In the genomic region with DNA sequence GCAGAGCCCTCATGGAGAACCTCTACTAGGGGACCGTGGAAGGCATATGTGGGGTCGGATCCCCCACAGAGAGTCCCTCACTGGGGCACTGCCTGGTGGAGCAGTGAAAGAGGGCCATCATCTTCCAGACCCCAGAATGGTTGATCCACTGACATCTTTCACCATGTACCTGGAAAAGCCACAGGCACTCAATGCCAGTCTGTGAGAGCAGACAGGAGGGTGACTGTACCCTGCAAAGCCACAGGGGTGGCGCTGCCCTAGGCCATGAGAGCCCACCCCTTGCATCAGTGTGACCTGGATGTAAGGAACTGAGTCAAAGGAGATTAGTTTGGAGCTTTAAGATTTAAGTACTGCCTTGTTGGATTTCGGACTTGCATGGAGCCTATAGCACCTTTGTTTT, we compare ENCODE assay signal across 35 cellular contexts.
"Had no signal": no experiment of that assay in that cellular context is flagged by ENCODE, and none has a peak within 500 bp of the region (broad histone marks: within the 10 kb centered on the region; RNA-seq: fewer than 3 reads in every experiment).

No MANE protein-coding gene starts in this region.

- H3K36me3 ChIP-seq: MG63 had no signal

- H3K27ac ChIP-seq: KMS-11 had no signal

- H3K4me3 ChIP-seq: MG63 had no signal

- DNase-seq: Karpas-422, Kasumi-1, KG1, MG63, MM.1S, MV-4-11, NCI-H1048, NCI-H1092, NCI-H1092 treated with DMSO at 0.1 percent for 48 hours, NCI-H1105, NCI-H1105 treated with DMSO at 0.1 percent for 48 hours, NCI-H1417, NCI-H1417 treated with DMSO at 0.1 percent for 48 hours, NCI-H1436, NCI-H1436 treated with DMSO at 0.1 percent for 48 hours, NCI-H146, NCI-H1694, NCI-H1694 treated with DMSO at 0.1 percent for 48 hours, NCI-H187, NCI-H187 treated with DMSO at 0.1 percent for 48 hours, NCI-H1930, NCI-H2029, NCI-H2029 treated with DMSO at 0.1 percent for 48 hours, NCI-H2081, NCI-H2081 treated with DMSO at 0.1 percent for 48 hours, NCI-H2107, NCI-H2171, NCI-H2171 treated with DMSO at 0.1 percent for 48 hours, NCI-H2227 treated with DMSO at 0.1 percent for 48 hours, NCI-H226, NCI-H446, NCI-H446 treated with DMSO at 0.1 percent for 48 hours, NCI-H510A, NCI-H510A treated with DMSO at 0.1 percent for 48 hours had no signal

- H3K9ac ChIP-seq: KMS-11 had no signal

- H3K4me2 ChIP-seq: KMS-11 had no signal

- H3K27me3 ChIP-seq: MG63 had no signal

- H3K9me3 ChIP-seq: MG63 had no signal
